ENCODE assay signal across 18 cellular contexts in genomic region chr1:78703806-78704205, GRCh38. TPM values are rescaled to one million over a fixed set of nuclear protein-coding genes. Genes with fewer than 3 reads are reported as not detected.
A peak's percentile ranks its signal among the peaks of the same experiment; 100 is the strongest.
DNase-seq lines count a peak whose midpoint lies in the region; ATAC-seq and TF ChIP-seq lines count a peak whose summit lies in the region.
"Had no signal": no experiment of that assay in that cellular context is flagged by ENCODE, and none has a peak within 500 bp of the region (broad histone marks: within the 10 kb centered on the region; RNA-seq: fewer than 3 reads in every experiment).

No MANE protein-coding gene starts in this region.

- H3K27ac Mint-ChIP-seq in osteocyte (ENCODE audit: unreplicated experiment) = peak overlapping the region; percentile 95
- H3K27ac Mint-ChIP-seq: CD4-positive, CD25-positive, alpha-beta regulatory T cell; CD8-positive, alpha-beta memory T cell; H9 had no signal

- H2AFZ ChIP-seq in mammary epithelial cell (ENCODE audit: low read depth, low read length) = no peak overlapping the region

- dilution Hi-C loops in mammary epithelial cell (cut with HindIII; ENCODE audit: low sequenced_read_pairs) = no loop called here

- no TSS peak for BruUV-seq in mammary epithelial cell (replicated peaks; lab: Mats Ljungman, UMichigan)

- H3K79me2 ChIP-seq in mammary epithelial cell (ENCODE audit: insufficient read depth, low read length) = no peaks in the 10 kb centered on the region

- H3K9ac ChIP-seq in mammary epithelial cell (ENCODE audit: insufficient read depth, low read length) = no peak overlapping the region

- ATAC-seq in upper lobe of left lung (ENCODE audit: low FRiP score in 2 of 2) (no peak), HG02884 (IDR thresholded peaks at IDR 0.05; ENCODE audit: unreplicated experiment) (no peak)
- ATAC-seq: HepG2 had no signal

- H3K4me1 ChIP-seq in upper lobe of left lung (no peaks in the 10 kb centered on the region), mammary epithelial cell (ENCODE audit: insufficient read depth, low read length) (no peaks in the 10 kb centered on the region)
- H3K4me1 ChIP-seq: BE2C had no signal

- no peak overlapping the region for H3K4me3 Mint-ChIP-seq in osteocyte (ENCODE audit: unreplicated experiment)
- H3K4me3 Mint-ChIP-seq: CD4-positive, CD25-positive, alpha-beta regulatory T cell; CD8-positive, alpha-beta memory T cell; H9 had no signal

- no peak overlapping the region for H3K27ac ChIP-seq in upper lobe of left lung
- no peak overlapping the region for H3K27ac ChIP-seq in mammary epithelial cell (ENCODE audit: insufficient read depth, low read depth, low read length)

- no peak for TF ChIP-seq POLR2A in upper lobe of left lung (IDR thresholded peaks at IDR 0.05)

- H3K27me3 ChIP-seq in upper lobe of left lung (no peaks in the 10 kb centered on the region), mammary epithelial cell (ENCODE audit: insufficient read depth, low read length) (no peaks in the 10 kb centered on the region)
- H3K27me3 ChIP-seq: BE2C had no signal

- peaks cover 36% of the 10 kb centered on the region for H3K4me1 Mint-ChIP-seq in osteocyte (ENCODE audit: unreplicated experiment)
- H3K4me1 Mint-ChIP-seq: CD4-positive, CD25-positive, alpha-beta regulatory T cell; CD8-positive, alpha-beta memory T cell had no signal

- in situ Hi-C loops in mammary epithelial cell (cut with MboI; ENCODE audit: low sequenced_read_pairs in 2 of 2) = no loop called here

- no peaks in the 10 kb centered on the region for H3K36me3 ChIP-seq in upper lobe of left lung
- no peaks in the 10 kb centered on the region for H3K36me3 ChIP-seq in mammary epithelial cell (ENCODE audit: insufficient read depth, low read length)
- H3K36me3 ChIP-seq: BE2C had no signal

- 71 to 79% methylated on average over 4 of the region's 4 CpGs for WGBS in upper lobe of left lung, 2 donors
- 72% methylated on average over 4 of the region's 4 CpGs for WGBS in mammary epithelial cell (ENCODE audit: low coverage, missing lambda C conversion rate)

- no peak for TF ChIP-seq CTCF in AG10803 (conservative IDR thresholded peaks at IDR 0.05; ENCODE audit: low read length)
- TF ChIP-seq CTCF in osteocyte (IDR thresholded peaks at IDR 0.05) = no peak
- no peak for TF ChIP-seq CTCF in upper lobe of left lung (IDR thresholded peaks at IDR 0.05)
- no peak for TF ChIP-seq CTCF in mammary epithelial cell (conservative IDR thresholded peaks at IDR 0.05 in 1 of 2, IDR thresholded peaks at IDR 0.05 in 1 of 2; ENCODE audit: extremely low read depth in 1 of 2, insufficient read depth in 1 of 2, low read depth in 1 of 2, low read length in 2 of 2)

- DNase-seq in AG10803 (ENCODE audit: low read depth) (peak; percentile 39), LHCN-M2 (ENCODE audit: low read depth) (peak; percentile 18), dedifferentiated amniotic fluid mesenchymal stem cell (ENCODE audit: extremely low spot score) (peak; percentile 46), osteocyte (ENCODE audit: extremely low spot score, unreplicated experiment) (no peak), upper lobe of left lung (no peak), mammary epithelial cell (no peak)
- DNase-seq: BE2C; C1 segment of cervical spinal cord; CD4-positive, CD25-positive, alpha-beta regulatory T cell; CD8-positive, alpha-beta memory T cell; COR-L47; DMS153; DMS79; GDM1; H9 had no signal

- intact Hi-C loops in mammary epithelial cell (cut with micrococcal nuclease) = no loop called here

- CTCF ChIA-PET in mammary epithelial cell (lab: Charles Lee; ENCODE audit: low non-redundant PET) = no interaction called here

- no peak overlapping the region for H3K4me2 ChIP-seq in mammary epithelial cell (ENCODE audit: insufficient read depth, low read depth, low read length)

- H3K9me3 ChIP-seq in upper lobe of left lung = peaks cover 0 to 6% (median 3%) of the 10 kb centered on the region in 4 donors
- no peaks in the 10 kb centered on the region for H3K9me3 ChIP-seq in mammary epithelial cell (replicated peaks; ENCODE audit: insufficient read depth, low read length)
- H3K9me3 ChIP-seq: BE2C had no signal

- H3K4me3 ChIP-seq in AG10803 (ENCODE audit: low read length) (no peak overlapping the region), upper lobe of left lung (no peak overlapping the region), mammary epithelial cell (replicated peaks in 1 of 3; ENCODE audit: insufficient read depth in 1 of 3, low read depth in 2 of 3, low read length in 3 of 3) (no peak overlapping the region)

- H3K36me3 Mint-ChIP-seq in osteocyte (ENCODE audit: unreplicated experiment) = peaks cover 20% of the 10 kb centered on the region
- H3K36me3 Mint-ChIP-seq: CD4-positive, CD25-positive, alpha-beta regulatory T cell had no signal

- no peaks in the 10 kb centered on the region for H3K27me3 Mint-ChIP-seq in osteocyte (ENCODE audit: unreplicated experiment)

- TF ChIP-seq EP300 in upper lobe of left lung (IDR thresholded peaks at IDR 0.05) = no peak

- no peaks in the 10 kb centered on the region for H4K20me1 ChIP-seq in mammary epithelial cell (ENCODE audit: insufficient read depth, low read length)

- H3K9me3 Mint-ChIP-seq in osteocyte (ENCODE audit: unreplicated experiment) = peaks cover 18% of the 10 kb centered on the region

RNA-seq across cellular contexts. Expression of gene IFI44, which starts 54.2 kb away (rescaled TPM):
- 92.2 and 115 TPM in 2 replicates for total RNA-seq in LHCN-M2 (2014; rRNA removed)
- polyA plus RNA-seq in LHCN-M2 (2012) = 24.0 TPM
- total RNA-seq in osteocyte = 14.2 and 19.7 TPM in 2 replicates
- 10 to 100 TPM; 18.8 to 60.8 (median 37.2) TPM for total RNA-seq in upper lobe of left lung
- 1 to 10 TPM; 1.3 to 5.0 TPM for total RNA-seq in mammary epithelial cell
- 1.2 TPM for polyA plus RNA-seq in mammary epithelial cell
- not detected for polyA minus RNA-seq in mammary epithelial cell
- total RNA-seq: H1, H9, HepG2 had no signal
- polyA plus RNA-seq: H1, HepG2 had no signal

Comparison
In these comparisons a context has a peak if more than half of its experiments do, and no peak if none do; other contexts are left out.
1. DNase-seq: peak in AG10803 (single experiment), LHCN-M2 (single experiment) and dedifferentiated amniotic fluid mesenchymal stem cell (single experiment); none in osteocyte (single experiment), upper lobe of left lung (0 of 2) and mammary epithelial cell (single experiment).